21 cellular contexts compared by ENCODE assay signal in genomic region chr17:78301821-78302213, GRCh38.
"Had no signal": no experiment of that assay in that cellular context is flagged by ENCODE, and none has a peak within 500 bp of the region (broad histone marks: within the 10 kb centered on the region; RNA-seq: fewer than 3 reads in every experiment).

No MANE protein-coding gene starts in this region.

- H3K4me3 ChIP-seq: adrenal gland, MG63, SK-N-MC had no signal

- H3K4me1 ChIP-seq: adrenal gland had no signal

- H3K9me3 Mint-ChIP-seq: central memory CD8-positive, alpha-beta T cell had no signal

- FAIRE-seq: RCC 7860 had no signal

- H3K4me3 Mint-ChIP-seq: activated CD4-positive, alpha-beta memory T cell treated with anti-CD3 and anti-CD28 coated beads for 36 hours; activated CD4-positive, alpha-beta T cell treated with anti-CD3 and anti-CD28 coated beads, Interleukin-2, amount 10 ng/mL, durations not matched to agents 7 days and 5 days; activated naive CD8-positive, alpha-beta T cell treated with anti-CD3 and anti-CD28 coated beads, Interleukin-2, amount 10 ng/mL, durations not matched to agents 7 days and 5 days; central memory CD8-positive, alpha-beta T cell had no signal

- H3K4me1 Mint-ChIP-seq: central memory CD8-positive, alpha-beta T cell had no signal

- H3K27me3 Mint-ChIP-seq: activated CD4-positive, alpha-beta memory T cell treated with anti-CD3 and anti-CD28 coated beads for 36 hours; central memory CD8-positive, alpha-beta T cell had no signal

- H3K27ac ChIP-seq: adrenal gland, SK-N-MC, VCaP had no signal

- DNase-seq: activated CD4-positive, alpha-beta memory T cell treated with anti-CD3 and anti-CD28 coated beads for 36 hours; activated CD4-positive, alpha-beta T cell treated with anti-CD3 and anti-CD28 coated beads, Interleukin-2, amount 10 ng/mL, durations not matched to agents 7 days and 5 days; activated CD4-positive, CD25-positive, alpha-beta regulatory T cell; activated CD8-positive, alpha-beta memory T cell treated with anti-CD3 and anti-CD28 coated beads, Interleukin-2, amount 50 U/mL, for 4 hours; activated naive CD4-positive, alpha-beta T cell treated with anti-CD3 and anti-CD28 coated beads, Interleukin-2, amount 50 U/mL, for 16 hours; activated naive CD8-positive, alpha-beta T cell treated with anti-CD3 and anti-CD28 coated beads, Interleukin-2, amount 10 ng/mL, durations not matched to agents 7 days and 5 days; activated T-cell treated with anti-CD3 and anti-CD28 coated beads, Interleukin-2, amount 50 U/mL, for 1 hour; adrenal gland; anterior cingulate cortex; MG63; NCI-H1092 treated with DMSO at 0.1 percent for 48 hours; NCI-H1436; NCI-H1694 treated with DMSO at 0.1 percent for 48 hours; NCI-H2029 treated with DMSO at 0.1 percent for 48 hours; NCI-H510A treated with DMSO at 0.1 percent for 48 hours; NCI-H69; PC-3 had no signal

- H3K9me3 ChIP-seq: adrenal gland, MG63 had no signal

- H3K27ac Mint-ChIP-seq: activated CD4-positive, alpha-beta memory T cell treated with anti-CD3 and anti-CD28 coated beads for 36 hours; activated naive CD8-positive, alpha-beta T cell treated with anti-CD3 and anti-CD28 coated beads, Interleukin-2, amount 10 ng/mL, durations not matched to agents 7 days and 5 days had no signal

- H3K27me3 ChIP-seq: adrenal gland, MG63 had no signal

- H3K36me3 ChIP-seq: adrenal gland, MG63 had no signal
